In the genomic region with DNA sequence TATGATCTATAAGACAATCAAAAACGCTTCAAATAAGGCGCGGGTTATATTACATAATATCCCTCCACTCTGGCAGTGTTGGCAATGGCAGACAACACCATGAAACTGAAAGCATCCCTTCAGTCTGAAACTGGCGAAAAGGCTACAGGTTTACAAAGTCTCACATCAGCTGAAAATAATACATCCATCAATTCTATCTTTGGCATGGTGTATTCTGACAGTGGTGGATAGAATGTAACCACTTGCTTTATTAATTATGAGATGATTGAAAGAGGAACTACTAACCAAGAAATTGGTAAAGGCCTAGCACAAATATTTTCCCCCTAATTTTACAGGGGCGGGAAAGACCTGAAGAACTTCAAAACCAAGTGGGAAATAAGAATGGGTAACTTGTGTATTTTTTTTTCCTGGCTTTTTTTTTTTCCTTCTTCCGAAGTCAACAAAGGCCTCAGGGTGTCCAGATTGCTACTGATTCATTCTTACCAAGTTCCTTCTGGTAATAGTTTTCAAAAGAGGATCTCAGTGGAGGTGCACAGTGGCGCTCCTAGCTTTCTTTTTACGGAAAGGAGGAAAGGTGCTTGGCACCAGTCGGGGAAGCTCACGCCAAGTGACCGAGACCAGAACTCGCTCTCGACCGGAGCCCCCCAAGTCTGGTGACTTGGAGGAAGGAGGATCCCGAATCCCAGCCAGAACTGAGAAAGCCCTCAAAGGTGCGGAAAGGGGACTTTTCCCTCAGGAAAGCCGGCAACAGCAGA, we compare ENCODE assay signal across 1 cellular context.
TF ChIP-seq lines count a peak whose summit lies in the region.

No MANE protein-coding gene starts in this region.

TF ChIP-seq in HEK293, 187 proteins besides CTCF, POLR2A, EP300 and RAD21 (continued from another document):
- TF ChIP-seq, protein P1, sequence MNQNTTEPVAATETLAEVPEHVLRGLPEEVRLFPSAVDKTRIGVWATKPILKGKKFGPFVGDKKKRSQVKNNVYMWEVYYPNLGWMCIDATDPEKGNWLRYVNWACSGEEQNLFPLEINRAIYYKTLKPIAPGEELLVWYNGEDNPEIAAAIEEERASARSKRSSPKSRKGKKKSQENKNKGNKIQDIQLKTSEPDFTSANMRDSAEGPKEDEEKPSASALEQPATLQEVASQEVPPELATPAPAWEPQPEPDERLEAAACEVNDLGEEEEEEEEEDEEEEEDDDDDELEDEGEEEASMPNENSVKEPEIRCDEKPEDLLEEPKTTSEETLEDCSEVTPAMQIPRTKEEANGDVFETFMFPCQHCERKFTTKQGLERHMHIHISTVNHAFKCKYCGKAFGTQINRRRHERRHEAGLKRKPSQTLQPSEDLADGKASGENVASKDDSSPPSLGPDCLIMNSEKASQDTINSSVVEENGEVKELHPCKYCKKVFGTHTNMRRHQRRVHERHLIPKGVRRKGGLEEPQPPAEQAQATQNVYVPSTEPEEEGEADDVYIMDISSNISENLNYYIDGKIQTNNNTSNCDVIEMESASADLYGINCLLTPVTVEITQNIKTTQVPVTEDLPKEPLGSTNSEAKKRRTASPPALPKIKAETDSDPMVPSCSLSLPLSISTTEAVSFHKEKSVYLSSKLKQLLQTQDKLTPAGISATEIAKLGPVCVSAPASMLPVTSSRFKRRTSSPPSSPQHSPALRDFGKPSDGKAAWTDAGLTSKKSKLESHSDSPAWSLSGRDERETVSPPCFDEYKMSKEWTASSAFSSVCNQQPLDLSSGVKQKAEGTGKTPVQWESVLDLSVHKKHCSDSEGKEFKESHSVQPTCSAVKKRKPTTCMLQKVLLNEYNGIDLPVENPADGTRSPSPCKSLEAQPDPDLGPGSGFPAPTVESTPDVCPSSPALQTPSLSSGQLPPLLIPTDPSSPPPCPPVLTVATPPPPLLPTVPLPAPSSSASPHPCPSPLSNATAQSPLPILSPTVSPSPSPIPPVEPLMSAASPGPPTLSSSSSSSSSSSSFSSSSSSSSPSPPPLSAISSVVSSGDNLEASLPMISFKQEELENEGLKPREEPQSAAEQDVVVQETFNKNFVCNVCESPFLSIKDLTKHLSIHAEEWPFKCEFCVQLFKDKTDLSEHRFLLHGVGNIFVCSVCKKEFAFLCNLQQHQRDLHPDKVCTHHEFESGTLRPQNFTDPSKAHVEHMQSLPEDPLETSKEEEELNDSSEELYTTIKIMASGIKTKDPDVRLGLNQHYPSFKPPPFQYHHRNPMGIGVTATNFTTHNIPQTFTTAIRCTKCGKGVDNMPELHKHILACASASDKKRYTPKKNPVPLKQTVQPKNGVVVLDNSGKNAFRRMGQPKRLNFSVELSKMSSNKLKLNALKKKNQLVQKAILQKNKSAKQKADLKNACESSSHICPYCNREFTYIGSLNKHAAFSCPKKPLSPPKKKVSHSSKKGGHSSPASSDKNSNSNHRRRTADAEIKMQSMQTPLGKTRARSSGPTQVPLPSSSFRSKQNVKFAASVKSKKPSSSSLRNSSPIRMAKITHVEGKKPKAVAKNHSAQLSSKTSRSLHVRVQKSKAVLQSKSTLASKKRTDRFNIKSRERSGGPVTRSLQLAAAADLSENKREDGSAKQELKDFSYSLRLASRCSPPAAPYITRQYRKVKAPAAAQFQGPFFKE (tag by site-specific recombination; IDR thresholded peaks at IDR 0.05; ENCODE audit: borderline replicate concordance): no peak
